In genomic region chr20:45496166-45496565, GRCh38 we compare ENCODE assay signal across 27 cellular contexts. TPM values are rescaled to one million over a fixed set of nuclear protein-coding genes. Genes with fewer than 3 reads are reported as not detected.
"Had no signal": no experiment of that assay in that cellular context is flagged by ENCODE, and none has a peak within 500 bp of the region (broad histone marks: within the 10 kb centered on the region; RNA-seq: fewer than 3 reads in every experiment).

No MANE protein-coding gene starts in this region.

- DNase-seq: Kasumi-1, MM.1S, NCI-H1092 treated with DMSO at 0.1 percent for 48 hours, NCI-H1436, NCI-H187, NCI-H2029, NCI-H2081 treated with DMSO at 0.1 percent for 48 hours, NCI-H2171, NCI-H226, NCI-H446, NCI-H510A, NCI-H524 treated with DMSO at 0.1 percent for 48 hours, NCI-H69, NCI-H774, PC-3, SHP77, SK-N-SH, SW 1271, T-cell had no signal

- ATAC-seq: HepG2, K562, Panc1, PC-3, T-cell had no signal

- H3K4me3 ChIP-seq: K562 had no signal

- H3K9me3 ChIP-seq: SK-N-SH had no signal

- FAIRE-seq: HepG2, K562 had no signal

- H3K27ac ChIP-seq: KMS-11, RWPE1 had no signal

RNA-seq across cellular contexts. Expression of gene SPINT3, which starts 19.3 kb away (rescaled TPM):
- total RNA-seq: HepG2, K562, M059J, PC-3, SK-MEL-5, T-cell had no signal
- polyA plus RNA-seq: HepG2, IgD-negative memory B cell, K562, SK-N-SH had no signal

RNA-seq across cellular contexts. Expression of gene WFDC2, which starts 26.6 kb away (rescaled TPM):
- total RNA-seq: HepG2, K562, M059J, PC-3, SK-MEL-5 had no signal
- polyA plus RNA-seq: K562 had no signal

RNA-seq across cellular contexts. Expression of gene WFDC6, which starts 43.1 kb away (rescaled TPM):
- total RNA-seq: HepG2, K562, M059J, PC-3, SK-MEL-5, T-cell had no signal
- polyA plus RNA-seq: HepG2, IgD-negative memory B cell, K562, SK-N-SH had no signal

RNA-seq across cellular contexts. Expression of gene EPPIN, which starts 51.0 kb away (rescaled TPM):
- total RNA-seq: HepG2, K562, M059J, PC-3, SK-MEL-5, T-cell had no signal
- polyA plus RNA-seq: HepG2, IgD-negative memory B cell, K562, SK-N-SH had no signal
